ENCODE assay signal across 2 cellular contexts in the genomic region with DNA sequence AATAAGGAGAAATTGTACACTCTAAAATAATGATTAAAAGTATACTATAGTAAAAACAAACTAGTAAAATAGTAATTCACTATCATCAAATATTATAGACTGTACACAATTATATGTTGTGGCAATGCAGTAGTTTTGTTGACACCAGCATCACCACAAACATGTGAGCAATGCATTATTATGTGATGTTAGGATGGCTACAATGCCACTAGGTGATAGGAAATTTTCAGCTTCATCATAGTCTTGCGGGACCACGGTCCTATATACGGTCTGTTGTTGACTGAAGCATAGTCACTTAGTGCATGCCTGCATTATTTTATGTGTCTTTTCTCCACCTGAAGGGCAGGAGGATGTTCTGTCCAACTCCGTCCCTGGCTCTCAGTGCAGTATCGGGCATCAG.
TF ChIP-seq lines count a peak whose summit lies in the region.

No MANE protein-coding gene starts in this region.

TF ChIP-seq in endothelial cell of umbilical vein, 7 proteins besides CTCF, POLR2A, EP300 and RAD21 (continued from another document):
- no peak for TF ChIP-seq FOS (IDR thresholded peaks at IDR 0.05; ENCODE audit: borderline replicate concordance, insufficient read depth, low read length)
- TF ChIP-seq EZH2 (IDR thresholded peaks at IDR 0.05; ENCODE audit: borderline replicate concordance, low read depth, low read length, severe bottlenecking): no peak
- TF ChIP-seq MYC (IDR thresholded peaks at IDR 0.05; ENCODE audit: low read depth, low read length): no peak
- TF ChIP-seq, protein P1, sequence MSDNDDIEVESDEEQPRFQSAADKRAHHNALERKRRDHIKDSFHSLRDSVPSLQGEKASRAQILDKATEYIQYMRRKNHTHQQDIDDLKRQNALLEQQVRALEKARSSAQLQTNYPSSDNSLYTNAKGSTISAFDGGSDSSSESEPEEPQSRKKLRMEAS (IDR thresholded peaks at IDR 0.05; ENCODE audit: insufficient read depth, insufficient read length): no peak
- no peak for TF ChIP-seq GATA2 (IDR thresholded peaks at IDR 0.05; ENCODE audit: insufficient read depth, insufficient read length, low read depth, low read length)

TF ChIP-seq in GM23338, 12 proteins besides CTCF, POLR2A, EP300 and RAD21 (continued from another document):
- TF ChIP-seq STAT1 (IDR thresholded peaks at IDR 0.05; ENCODE audit: unreplicated experiment) (no peak), JUNB (IDR thresholded peaks at IDR 0.05; ENCODE audit: unreplicated experiment) (no peak)
- TF ChIP-seq, protein P2, sequence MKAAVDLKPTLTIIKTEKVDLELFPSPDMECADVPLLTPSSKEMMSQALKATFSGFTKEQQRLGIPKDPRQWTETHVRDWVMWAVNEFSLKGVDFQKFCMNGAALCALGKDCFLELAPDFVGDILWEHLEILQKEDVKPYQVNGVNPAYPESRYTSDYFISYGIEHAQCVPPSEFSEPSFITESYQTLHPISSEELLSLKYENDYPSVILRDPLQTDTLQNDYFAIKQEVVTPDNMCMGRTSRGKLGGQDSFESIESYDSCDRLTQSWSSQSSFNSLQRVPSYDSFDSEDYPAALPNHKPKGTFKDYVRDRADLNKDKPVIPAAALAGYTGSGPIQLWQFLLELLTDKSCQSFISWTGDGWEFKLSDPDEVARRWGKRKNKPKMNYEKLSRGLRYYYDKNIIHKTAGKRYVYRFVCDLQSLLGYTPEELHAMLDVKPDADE (IDR thresholded peaks at IDR 0.05): no peak
